Comparison of ENCODE assay signal across 8 cellular contexts in the genomic region with DNA sequence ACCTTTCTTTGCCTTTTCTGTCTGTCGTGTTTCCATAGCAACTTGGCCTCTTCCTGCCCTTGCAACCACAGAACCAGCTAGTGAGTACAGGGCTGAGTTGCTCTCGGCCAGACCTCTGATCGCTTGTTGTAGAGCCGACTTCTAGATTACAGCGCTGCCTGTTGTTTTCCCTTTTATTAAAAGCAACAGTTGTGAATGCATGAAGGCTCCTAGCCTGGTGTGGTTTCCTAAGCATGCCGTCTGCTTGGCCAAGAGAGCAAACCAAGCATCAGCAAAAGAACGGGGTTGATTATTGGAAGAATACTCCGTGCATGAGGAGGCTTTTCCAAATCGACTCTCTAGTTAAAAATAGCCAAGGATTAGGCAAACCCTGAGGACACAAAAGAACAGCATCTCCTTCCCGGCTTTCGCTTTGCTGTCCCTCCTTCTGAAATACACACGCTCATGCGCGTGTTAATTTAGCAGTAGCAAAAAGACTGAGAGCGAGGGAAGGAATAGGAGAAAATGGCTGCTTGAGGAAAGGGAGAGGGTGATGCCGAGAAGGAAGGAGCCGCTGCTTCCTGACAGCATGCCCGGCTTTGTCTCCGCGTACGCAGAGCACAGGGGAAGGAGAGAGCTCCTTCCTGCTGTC.
A peak's percentile ranks its signal among the peaks of the same experiment; 100 is the strongest.
DNase-seq lines count a peak whose midpoint lies in the region; ATAC-seq and TF ChIP-seq lines count a peak whose summit lies in the region.

No MANE protein-coding gene starts in this region.

- intact Hi-C loops in dorsolateral prefrontal cortex (cut with DNase I): no loop called here
- intact Hi-C loops in naive thymus-derived CD4-positive, alpha-beta T cell (cut with micrococcal nuclease): loop anchor here in 1 of 2 donors (2.0 to 5.0 kb wide), 2 partner anchors 72 to 951 kb away; a partner anchor contains a TSS

- TF ChIP-seq CTCF in AG04449 (IDR thresholded peaks at IDR 0.05; ENCODE audit: insufficient read depth, low read length, missing control alignments) (no peak), dorsolateral prefrontal cortex (IDR thresholded peaks at IDR 0.05 in 54 of 56, conservative IDR thresholded peaks at IDR 0.05 in 2 of 56; ENCODE audit: low read depth in 1 of 56, partially characterized antibody in 56 of 56) (peak in 1 of 56 donors; percentile 11), GM13976 (IDR thresholded peaks at IDR 0.05; ENCODE audit: borderline replicate concordance, control extremely low read depth, extremely low read depth, insufficient read depth, missing control alignments) (no peak)

- in situ Hi-C loops in GM13976 (cut with MboI; ENCODE audit: low sequenced_read_pairs, unreplicated experiment): no loop called here

- POLR2A ChIA-PET in AG04449 (lab: Yijun Ruan, JAX): no interaction called here
- POLR2A ChIA-PET in naive thymus-derived CD4-positive, alpha-beta T cell (lab: Charles Lee): no interaction called here

- H3K4me3 ChIP-seq in AG04449 (ENCODE audit: low read depth, low read length) (peak overlapping the region; percentile 47), HUES48 (ENCODE audit: low read depth, low read length) (peak overlapping the region; percentile 3; the same call in 1 of the 2 replicates), dorsolateral prefrontal cortex (peak overlapping the region; percentile 10 to 67 (median 43))
- peak overlapping the region; percentile 30 for H3K4me3 ChIP-seq in naive thymus-derived CD4-positive, alpha-beta T cell (ENCODE audit: low read length)

- no peaks in the 10 kb centered on the region for H3K9me3 ChIP-seq in HUES48 (ENCODE audit: control insufficient read depth, insufficient read depth, low read length)
- no peaks in the 10 kb centered on the region for H3K9me3 ChIP-seq in naive thymus-derived CD4-positive, alpha-beta T cell (ENCODE audit: control insufficient read depth in 2 of 3, low read length in 3 of 3)

- H3K27me3 ChIP-seq in HUES48 (ENCODE audit: control insufficient read depth, insufficient read depth, low read length) (no peaks in the 10 kb centered on the region), dorsolateral prefrontal cortex (no peaks in the 10 kb centered on the region)
- no peaks in the 10 kb centered on the region for H3K27me3 ChIP-seq in naive thymus-derived CD4-positive, alpha-beta T cell (ENCODE audit: control insufficient read depth in 2 of 2, insufficient read depth in 2 of 2, low read length in 2 of 2)

- H3K4me1 Mint-ChIP-seq in naive thymus-derived CD4-positive, alpha-beta T cell: peaks cover 0 to 16% (median 7%) of the 10 kb centered on the region in 7 donors

- peak overlapping the region; percentile 41 for H3K9ac ChIP-seq in HUES48 (ENCODE audit: low read depth, low read length)

- H3K27ac ChIP-seq in HUES48 (ENCODE audit: low read depth, low read length) (peak overlapping the region; percentile 13), dorsolateral prefrontal cortex (peak overlapping the region; percentile 59 to 97 (median 88))
- H3K27ac ChIP-seq in naive thymus-derived CD4-positive, alpha-beta T cell (ENCODE audit: low read depth, low read length): no peak overlapping the region

- no peaks in the 10 kb centered on the region for H3K9me3 Mint-ChIP-seq in naive thymus-derived CD4-positive, alpha-beta T cell

- ATAC-seq in naive thymus-derived CD4-positive, alpha-beta T cell: peak; percentile 38
- ATAC-seq in HG02852 (IDR thresholded peaks at IDR 0.05; ENCODE audit: unreplicated experiment) (no peak), GM18498 (IDR thresholded peaks at IDR 0.05; ENCODE audit: unreplicated experiment) (no peak), HG03045 (IDR thresholded peaks at IDR 0.05; ENCODE audit: unreplicated experiment) (no peak)

- H3K4me3 Mint-ChIP-seq in naive thymus-derived CD4-positive, alpha-beta T cell: peak overlapping the region in 9 of 10 donors; percentile 24 to 81 (median 64)

- CTCF ChIA-PET in AG04449 (lab: Yijun Ruan, JAX): interaction anchor here (0.5 kb wide), 1 partner anchor 47 kb away, joined by 4 read pairs; no protein-coding TSS in a partner anchor
- CTCF ChIA-PET in naive thymus-derived CD4-positive, alpha-beta T cell (lab: Charles Lee): no interaction called here

- H3K27me3 Mint-ChIP-seq in naive thymus-derived CD4-positive, alpha-beta T cell: peaks cover 21 to 51% (median 37%) of the 10 kb centered on the region in 5 donors

- H3K27ac Mint-ChIP-seq in naive thymus-derived CD4-positive, alpha-beta T cell: peak overlapping the region in 3 of 9 donors; percentile 26 to 86 (median 85)

- no peaks in the 10 kb centered on the region for H3K36me3 ChIP-seq in HUES48 (ENCODE audit: control insufficient read depth, insufficient read depth, low read length)
- H3K36me3 ChIP-seq in naive thymus-derived CD4-positive, alpha-beta T cell (ENCODE audit: control insufficient read depth in 2 of 3, insufficient read depth in 3 of 3, low read length in 3 of 3): no peaks in the 10 kb centered on the region

- DNase-seq in AG04449 (ENCODE audit: low read depth, low spot score) (no peak), dorsolateral prefrontal cortex (peak in 4 of 10 donors; percentile 43 to 70 (median 52)), GM13976 (ENCODE audit: low spot score) (no peak)
- DNase-seq in naive thymus-derived CD4-positive, alpha-beta T cell: peak in 4 of 9 donors; percentile 3 to 23 (median 16)

- H3K36me3 Mint-ChIP-seq in naive thymus-derived CD4-positive, alpha-beta T cell: no peaks in the 10 kb centered on the region

- H3K4me1 ChIP-seq in HUES48 (ENCODE audit: control insufficient read depth, insufficient read depth, low read length): peaks cover 18% of the 10 kb centered on the region
- no peaks in the 10 kb centered on the region for H3K4me1 ChIP-seq in naive thymus-derived CD4-positive, alpha-beta T cell (ENCODE audit: control insufficient read depth in 2 of 2, insufficient read depth in 2 of 2, low read length in 2 of 2)
